In genomic region chrX:133527415-133527814, GRCh38 we compare ENCODE assay signal across 24 cellular contexts.
"Had no signal": no experiment of that assay in that cellular context is flagged by ENCODE, and none has a peak within 500 bp of the region (broad histone marks: within the 10 kb centered on the region; RNA-seq: fewer than 3 reads in every experiment).

No MANE protein-coding gene starts in this region.

- H3K27ac ChIP-seq: adrenal gland, dorsolateral prefrontal cortex, left lung, psoas muscle, SK-N-MC had no signal

- ATAC-seq: activated naive CD4-positive, alpha-beta T cell treated with anti-CD3 and anti-CD28 coated beads, Interleukin-2, amount 50 U/mL, for 72 hours; esophagus mucosa; left lung; psoas muscle; right cardiac atrium; stimulated activated naive CD8-positive, alpha-beta T cell treated with anti-CD3 and anti-CD28 coated beads, Interleukin-15, amount 100 ng/mL, for 72 hours; T-cell had no signal

- H3K4me1 ChIP-seq: adrenal gland, left lung had no signal

- FAIRE-seq: kidney, small intestine had no signal

- H3K27me3 Mint-ChIP-seq: activated B cell treated with CpG ODN at 0.5 μM for 24 hours; activated CD4-positive, alpha-beta memory T cell treated with anti-CD3 and anti-CD28 coated beads for 36 hours; stimulated activated naive CD8-positive, alpha-beta T cell treated with anti-CD3 and anti-CD28 coated beads, Interleukin-15, amount 100 ng/mL, for 72 hours; type B pancreatic cell had no signal

- H3K9me3 Mint-ChIP-seq: activated B cell treated with CpG ODN at 0.5 μM for 24 hours; activated CD4-positive, alpha-beta memory T cell treated with anti-CD3 and anti-CD28 coated beads for 36 hours; activated naive CD4-positive, alpha-beta T cell treated with anti-CD3 and anti-CD28 coated beads, Interleukin-2, amount 50 U/mL, for 72 hours; activated T-helper 1 cell treated with anti-CD3 and anti-CD28 coated beads, Interleukin-12 subunit alpha, Interleukin-12 subunit beta, Interleukin-2, Interleukin-4 antibody, amounts not matched to agents 30 ng/mL and 10 ng/mL and 1 ng/mL, durations not matched to agents 14 hours and 24 hours and 36 hours; neural crest cell; stimulated activated naive CD8-positive, alpha-beta T cell treated with anti-CD3 and anti-CD28 coated beads, Interleukin-15, amount 100 ng/mL, for 72 hours; T-cell; type B pancreatic cell had no signal

- H3K4me3 ChIP-seq: adrenal gland, dorsolateral prefrontal cortex, left lung, psoas muscle, SK-N-MC had no signal

- DNase-seq: activated B cell treated with CpG ODN at 0.5 μM for 24 hours; activated CD4-positive, alpha-beta memory T cell treated with anti-CD3 and anti-CD28 coated beads for 36 hours; activated CD4-positive, alpha-beta T cell treated with anti-CD3 and anti-CD28 coated beads for 4 hours; activated gamma-delta T cell treated with Interleukin-2 at 50 U/mL for 16 hours; activated T-cell treated with anti-CD3 and anti-CD28 coated beads for 4 hours; adrenal gland; caudate nucleus; dorsolateral prefrontal cortex; hippocampal formation; kidney; left lung; psoas muscle; right cardiac atrium; small intestine; stimulated activated CD4-positive, alpha-beta T cell treated with anti-CD3 and anti-CD28 coated beads, Interleukin-15, amount 100 ng/mL, for 24 hours; stimulated activated CD4-positive, alpha-beta T cell treated with anti-CD3 and anti-CD28 coated beads, Interleukin-2, amount 100 ng/mL, for 48 hours; stimulated activated naive CD8-positive, alpha-beta T cell treated with anti-CD3 and anti-CD28 coated beads, Interleukin-15, amount 100 ng/mL, for 72 hours; T-cell had no signal

- H3K27me3 ChIP-seq: adrenal gland, left lung had no signal

- H3K36me3 Mint-ChIP-seq: activated CD4-positive, alpha-beta memory T cell treated with anti-CD3 and anti-CD28 coated beads for 36 hours; activated naive CD4-positive, alpha-beta T cell treated with anti-CD3 and anti-CD28 coated beads, Interleukin-2, amount 50 U/mL, for 72 hours; T-cell had no signal

- H3K9me3 ChIP-seq: adrenal gland, left lung, psoas muscle had no signal

- H3K27ac Mint-ChIP-seq: activated B cell treated with CpG ODN at 0.5 μM for 24 hours; activated CD4-positive, alpha-beta memory T cell treated with anti-CD3 and anti-CD28 coated beads for 36 hours; activated naive CD4-positive, alpha-beta T cell treated with anti-CD3 and anti-CD28 coated beads, Interleukin-2, amount 50 U/mL, for 72 hours; activated T-helper 1 cell treated with anti-CD3 and anti-CD28 coated beads, Interleukin-12 subunit alpha, Interleukin-12 subunit beta, Interleukin-2, Interleukin-4 antibody, amounts not matched to agents 30 ng/mL and 10 ng/mL and 1 ng/mL, durations not matched to agents 14 hours and 24 hours and 36 hours; stimulated activated naive CD8-positive, alpha-beta T cell treated with anti-CD3 and anti-CD28 coated beads, Interleukin-15, amount 100 ng/mL, for 72 hours; T-cell; type B pancreatic cell had no signal

- H3K36me3 ChIP-seq: adrenal gland, left lung had no signal

- H3K4me1 Mint-ChIP-seq: activated B cell treated with CpG ODN at 0.5 μM for 24 hours; stimulated activated naive CD8-positive, alpha-beta T cell treated with anti-CD3 and anti-CD28 coated beads, Interleukin-15, amount 100 ng/mL, for 72 hours; T-cell had no signal

- H3K4me3 Mint-ChIP-seq: activated B cell treated with CpG ODN at 0.5 μM for 24 hours; activated CD4-positive, alpha-beta memory T cell treated with anti-CD3 and anti-CD28 coated beads for 36 hours; activated T-helper 1 cell treated with anti-CD3 and anti-CD28 coated beads, Interleukin-12 subunit alpha, Interleukin-12 subunit beta, Interleukin-2, Interleukin-4 antibody, amounts not matched to agents 30 ng/mL and 10 ng/mL and 1 ng/mL, durations not matched to agents 14 hours and 24 hours and 36 hours; neural crest cell; stimulated activated naive CD8-positive, alpha-beta T cell treated with anti-CD3 and anti-CD28 coated beads, Interleukin-15, amount 100 ng/mL, for 72 hours; T-cell; type B pancreatic cell had no signal
